Comparison of ENCODE assay signal across 9 cellular contexts in the genomic region with DNA sequence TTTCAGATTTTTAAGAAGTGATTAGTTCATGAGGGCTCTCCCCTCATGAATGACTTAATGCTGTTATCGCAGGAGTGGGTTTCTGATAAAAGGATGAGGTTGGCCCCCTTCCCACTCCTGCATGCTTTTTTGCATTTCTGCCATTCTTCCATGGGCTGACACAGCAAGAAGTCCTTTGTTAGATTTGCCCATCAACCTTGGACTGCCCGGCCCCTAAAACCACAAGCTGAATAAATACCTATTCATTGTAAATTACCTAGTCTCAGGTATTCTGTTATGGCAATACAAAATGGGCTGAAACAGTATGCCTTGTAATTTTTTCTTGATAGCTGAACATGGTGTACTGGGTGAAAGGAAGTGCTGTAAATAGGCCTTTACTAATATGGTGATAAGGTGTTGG.
"Had no signal": no experiment of that assay in that cellular context is flagged by ENCODE, and none has a peak within 500 bp of the region (broad histone marks: within the 10 kb centered on the region; RNA-seq: fewer than 3 reads in every experiment).

No MANE protein-coding gene starts in this region.

- H3K27ac ChIP-seq: GM23248, HL-60 had no signal

- H3K9me3 Mint-ChIP-seq: HFFc6 had no signal

- FAIRE-seq: K562 had no signal

- H3K9ac ChIP-seq: GM23248 had no signal

- H3K9me3 ChIP-seq: HAP-1 had no signal

- DNase-seq: GM23248, GOT3, H7, HFFc6, IMR-90 had no signal

- H3K4me3 ChIP-seq: GM23248, HAP-1, K562 had no signal

- H3K36me3 ChIP-seq: HAP-1 had no signal

- H3K4me3 Mint-ChIP-seq: HFFc6 had no signal

- ATAC-seq: HCT116 had no signal

- H2AFZ ChIP-seq: GM23248 had no signal

- H3K4me1 ChIP-seq: HAP-1 had no signal

- H3K27ac Mint-ChIP-seq: HFFc6 had no signal
